In the genomic region with DNA sequence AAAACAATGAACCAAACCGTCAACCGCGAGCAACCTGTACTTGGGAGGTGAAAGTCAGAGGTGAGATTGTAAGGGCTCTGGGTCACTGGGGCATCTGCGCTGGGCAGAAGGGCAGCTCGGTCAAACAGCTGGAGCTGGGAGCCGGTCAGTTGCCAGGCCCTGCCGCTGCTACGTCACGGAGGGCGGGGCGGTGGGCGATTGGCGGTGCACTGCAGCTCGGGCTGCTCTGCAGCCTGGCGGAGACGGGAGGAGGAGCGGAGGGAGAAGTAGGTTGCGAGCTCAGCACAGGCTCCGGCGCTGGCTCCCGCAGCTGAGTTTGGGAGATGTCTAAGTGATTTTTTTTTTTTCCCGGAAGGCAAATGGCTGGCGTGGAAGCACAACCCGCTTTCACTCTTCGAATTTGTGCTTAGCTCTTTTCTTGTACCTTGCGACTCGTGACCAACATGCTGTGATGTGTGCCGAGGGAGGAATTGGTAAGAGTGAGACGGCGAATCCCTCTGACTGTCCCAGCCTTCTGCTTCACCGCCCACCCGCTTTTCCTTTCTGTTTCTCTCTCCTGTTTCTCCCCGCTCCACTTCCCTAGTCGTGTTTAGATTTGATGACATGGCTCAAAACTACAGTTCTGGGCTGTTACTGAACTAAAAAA, we compare ENCODE assay signal across 8 cellular contexts. TPM values are rescaled to one million over a fixed set of nuclear protein-coding genes. Genes with fewer than 3 reads are reported as not detected.
DNase-seq lines count a peak whose midpoint lies in the region; ATAC-seq and TF ChIP-seq lines count a peak whose summit lies in the region.

Gene ATP10D, plus strand, starts transcription at position 229 of the 646 bp plus-strand sequence. CDS start 27,266 bp downstream, outside the sequence.

- H3K36me3 Mint-ChIP-seq in natural killer cell treated with Interleukin-12 subunit alpha and Interleukin-12 subunit beta and Interleukin-15 and Interleukin-18, amount 100 ng/mL, for 72 hours, result no peaks in the 10 kb centered on the region

- peak; percentile 8 for TF ChIP-seq CTCF in fibroblast of pulmonary artery (IDR thresholded peaks at IDR 0.05; ENCODE audit: low read length, missing control alignments)

- H3K4me3 ChIP-seq in fibroblast of pulmonary artery (replicated peaks; ENCODE audit: low read depth, low read length), result peak within 1 kb of the TSS; percentile 81

- H3K4me3 Mint-ChIP-seq in natural killer cell treated with Interleukin-12 subunit alpha and Interleukin-12 subunit beta and Interleukin-15 and Interleukin-18, amount 100 ng/mL, for 72 hours, result peak within 1 kb of the TSS; percentile 96

- DNase-seq in EH (ENCODE audit: low read depth) (peak; percentile 95), RPMI8226 (peak; percentile 80), fibroblast of pulmonary artery (ENCODE audit: low read depth) (peak; percentile 95)
- peak; percentile 91 for DNase-seq in activated effector memory CD4-positive, alpha-beta T cell treated with anti-CD3 and anti-CD28 coated beads, Interleukin-2, amount 50 U/mL, for 16 hours
- peak; percentile 91 for DNase-seq in natural killer cell treated with Interleukin-12 subunit alpha and Interleukin-12 subunit beta and Interleukin-15 and Interleukin-18, amount 100 ng/mL, for 72 hours (ENCODE audit: low spot score)
- peak; percentile 67 for DNase-seq in stimulated activated naive CD4-positive, alpha-beta T cell treated with Interleukin-2 at 50 U/mL for 16 hours (lab: John Stamatoyannopoulos, UW)

- H3K27me3 Mint-ChIP-seq in natural killer cell treated with Interleukin-12 subunit alpha and Interleukin-12 subunit beta and Interleukin-15 and Interleukin-18, amount 100 ng/mL, for 72 hours, result no peaks in the 10 kb centered on the region

- ATAC-seq in GM21825 (IDR thresholded peaks at IDR 0.05; ENCODE audit: unreplicated experiment), result peak; percentile 96
- peak; percentile 100 for ATAC-seq in natural killer cell treated with Interleukin-12 subunit alpha and Interleukin-12 subunit beta and Interleukin-15 and Interleukin-18, amount 100 ng/mL, for 72 hours

- no peaks in the 10 kb centered on the region for H3K36me3 ChIP-seq in KOPT-K1 (ENCODE audit: insufficient read depth, low read length)

- peak within 1 kb of the TSS; percentile 83 to 94 for H3K27ac Mint-ChIP-seq in natural killer cell treated with Interleukin-12 subunit alpha and Interleukin-12 subunit beta and Interleukin-15 and Interleukin-18, amount 100 ng/mL, for 72 hours

- no peaks in the 10 kb centered on the region for H3K9me3 Mint-ChIP-seq in natural killer cell treated with Interleukin-12 subunit alpha and Interleukin-12 subunit beta and Interleukin-15 and Interleukin-18, amount 100 ng/mL, for 72 hours

- peaks cover 29 to 37% of the 10 kb centered on the region in 2 donors for H3K4me1 Mint-ChIP-seq in natural killer cell treated with Interleukin-12 subunit alpha and Interleukin-12 subunit beta and Interleukin-15 and Interleukin-18, amount 100 ng/mL, for 72 hours (ENCODE audit: low read depth in 2 of 2)

- H3K9me3 ChIP-seq in KOPT-K1 (ENCODE audit: insufficient read depth, low read length, poor library complexity, severe bottlenecking), result no peaks in the 10 kb centered on the region

- H3K27ac ChIP-seq in KOPT-K1 (ENCODE audit: low read depth, low read length, poor library complexity, severe bottlenecking), result peak within 1 kb of the TSS; percentile 58

RNA-seq across cellular contexts. Expression of gene ATP10D, which starts in this region (rescaled TPM):
- 10 to 100 TPM in 1 of 2 donors, 1 to 10 TPM in 1; 9.9 to 36.7 TPM for total RNA-seq in natural killer cell treated with Interleukin-12 subunit alpha and Interleukin-12 subunit beta and Interleukin-15 and Interleukin-18, amount 100 ng/mL, for 72 hours

Comparison
In these comparisons a context has a peak if more than half of its experiments do, and no peak if none do; other contexts are left out.
1. Peak in every context shown above with its lines: DNase-seq, ATAC-seq, H3K4me3 ChIP-seq and H3K27ac ChIP-seq.